ENCODE assay signal across 14 cellular contexts in genomic region chr15:95365615-95366107, GRCh38.
A peak's percentile ranks its signal among the peaks of the same experiment; 100 is the strongest.
DNase-seq lines count a peak whose midpoint lies in the region; ATAC-seq, FAIRE-seq and TF ChIP-seq lines count a peak whose summit lies in the region.
"Had no signal": no experiment of that assay in that cellular context is flagged by ENCODE, and none has a peak within 500 bp of the region (broad histone marks: within the 10 kb centered on the region; RNA-seq: fewer than 3 reads in every experiment).

No MANE protein-coding gene starts in this region.

- H3K27ac ChIP-seq in K562 (ENCODE audit: extremely low read depth, low read depth, low read length), result no peak overlapping the region
- peak overlapping the region in 1 of 2 donors; percentile 37 for H3K27ac ChIP-seq in right atrium auricular region

- H3K36me3 ChIP-seq in K562 (ENCODE audit: control insufficient read depth, insufficient read depth, low read length) (no peaks in the 10 kb centered on the region), right atrium auricular region (no peaks in the 10 kb centered on the region), HAP-1 (replicated peaks) (no peaks in the 10 kb centered on the region)

- TF ChIP-seq CTCF in K562 (IDR thresholded peaks at IDR 0.05 in 2 of 3, conservative IDR thresholded peaks at IDR 0.05 in 1 of 3; ENCODE audit: insufficient read depth in 2 of 3, low read depth in 1 of 3, low read length in 3 of 3) (no peak), right atrium auricular region (IDR thresholded peaks at IDR 0.05) (no peak)

- CTCF ChIA-PET in K562 (lab: Yijun Ruan, JAX; ENCODE audit: low intra/inter-chr PET ratio), result no interaction called here

- POLR2A ChIA-PET in K562 (lab: Yijun Ruan, JAX), result no interaction called here

- H3K4me1 ChIP-seq in K562 (replicated peaks in 1 of 2; ENCODE audit: control insufficient read depth in 2 of 2, insufficient read depth in 2 of 2, low read length in 2 of 2) (no peaks in the 10 kb centered on the region), right atrium auricular region (no peaks in the 10 kb centered on the region), HAP-1 (no peaks in the 10 kb centered on the region)

- no peak overlapping the region for H3K9ac ChIP-seq in K562 (ENCODE audit: insufficient read depth in 1 of 2, low read depth in 2 of 2, low read length in 2 of 2)

- H3K27me3 ChIP-seq in K562 (ENCODE audit: control insufficient read depth in 2 of 2, insufficient read depth in 2 of 2, low read length in 2 of 2) (no peaks in the 10 kb centered on the region), right atrium auricular region (no peaks in the 10 kb centered on the region), HAP-1 (ENCODE audit: low read depth) (no peaks in the 10 kb centered on the region)

- H3K4me3 ChIP-seq in K562 (no peak overlapping the region), right atrium auricular region (no peak overlapping the region), HAP-1 (no peak overlapping the region)

- H3K9me1 ChIP-seq in K562 (ENCODE audit: control insufficient read depth, insufficient read depth, low read length), result no peaks in the 10 kb centered on the region

- BruUV-seq in K562 (replicated peaks; lab: Mats Ljungman, UMichigan), result no TSS peak

- DNase-seq in MV-4-11 (lab: John Stamatoyannopoulos, UW), result peak; percentile 94
- peak in 1 of 4 experiments; percentile 6 for DNase-seq in K562 (ENCODE audit: extremely low read depth in 1 of 4, low spot score in 3 of 4)
- DNase-seq in right atrium auricular region (ENCODE audit: low spot score), result peak; percentile 59
- DNase-seq in sciatic nerve (ENCODE audit: low spot score), result no peak
- DNase-seq in NCI-H82 (lab: John Stamatoyannopoulos, UW), result no peak
- no peak for DNase-seq in NK-92 (lab: John Stamatoyannopoulos, UW; ENCODE audit: unreplicated experiment)
- no peak for DNase-seq in HAP-1 (ENCODE audit: low spot score in 2 of 2)
- no peak for DNase-seq in NCI-H1694 (lab: John Stamatoyannopoulos, UW)
- DNase-seq: activated CD4-positive, alpha-beta T cell treated with anti-CD3 and anti-CD28 coated beads, Interleukin-2, amount 50 U/mL, for 1 hour; CD4-positive, alpha-beta memory T cell; left colon; NCI-H187; substantia nigra; T-cell had no signal

- no peak for TF ChIP-seq EP300 in K562 (IDR thresholded peaks at IDR 0.05; ENCODE audit: low read length)

- no peaks in the 10 kb centered on the region for H4K20me1 ChIP-seq in K562 (replicated peaks; ENCODE audit: control insufficient read depth, insufficient read depth, low read length)

- H3K9me3 ChIP-seq in K562 (replicated peaks; ENCODE audit: control insufficient read depth, insufficient read depth, low read depth, low read length) (no peaks in the 10 kb centered on the region), right atrium auricular region (peaks cover 0 to 5% of the 10 kb centered on the region in 2 donors), HAP-1 (no peaks in the 10 kb centered on the region)

- FAIRE-seq in K562 (lab: Jason Lieb, UNC), result no peak

- no peak for TF ChIP-seq RAD21 in K562 (CRISPR knock-in tag; conservative IDR thresholded peaks at IDR 0.05 in 1 of 2, IDR thresholded peaks at IDR 0.05 in 1 of 2)

- ATAC-seq in K562, result no peak
- ATAC-seq in sciatic nerve, result peak; percentile 13
- ATAC-seq: left colon, T-cell had no signal

- no peak overlapping the region for H3K4me2 ChIP-seq in K562 (ENCODE audit: insufficient read depth, low read length)

- peak overlapping the region; percentile 57 for H2AFZ ChIP-seq in K562 (ENCODE audit: low read depth, low read length)

- no peak for TF ChIP-seq POLR2A in K562 (conservative IDR thresholded peaks at IDR 0.05)

- WGBS in K562 (ENCODE audit: insufficient coverage, low coverage, missing lambda C conversion rate), result 7% methylated on average over 11 of the region's 11 CpGs

- no peaks in the 10 kb centered on the region for H3K79me2 ChIP-seq in K562 (ENCODE audit: control insufficient read depth, insufficient read depth, low read length)

- in situ Hi-C loops in K562 (cut with MboI), result no loop called here
- in situ Hi-C loops in HAP-1 (cut with MboI; ENCODE audit: low sequenced_read_pairs), result no loop called here

- intact Hi-C loops in K562 (cut with micrococcal nuclease), result no loop called here
- intact Hi-C loops in sciatic nerve (cut with DNase I), result no loop called here

TF ChIP-seq in K562, 482 proteins besides CTCF, POLR2A, EP300 and RAD21 (continues in another document):
- TF ChIP-seq MAFG (tag; conservative IDR thresholded peaks at IDR 0.05) (0 out of 2 replicates have a peak, but pooled peaks have one; percentile 47), MEF2D (tag; conservative IDR thresholded peaks at IDR 0.05; ENCODE audit: low read depth) (no peak), GTF2A2 (tag; IDR thresholded peaks at IDR 0.05) (no peak), MYNN (IDR thresholded peaks at IDR 0.05) (no peak), MYNN (CRISPR knock-in tag; IDR thresholded peaks at IDR 0.05) (no peak), ZBED1 (IDR thresholded peaks at IDR 0.05) (no peak), ZFX (CRISPR knock-in tag; IDR thresholded peaks at IDR 0.05) (peak; percentile 89), SP2 (IDR thresholded peaks at IDR 0.05; ENCODE audit: extremely low read depth, low read depth, low read length, poor library complexity, severe bottlenecking) (no peak), NFE2 (IDR thresholded peaks at IDR 0.05; ENCODE audit: low read depth) (no peak), ID3 (CRISPR knock-in tag; IDR thresholded peaks at IDR 0.05) (no peak), ID3 (tag; IDR thresholded peaks at IDR 0.05) (no peak), ZNF518B (CRISPR knock-in tag; IDR thresholded peaks at IDR 0.05) (no peak), ZSCAN32 (CRISPR knock-in tag; IDR thresholded peaks at IDR 0.05) (no peak), HEY1 (CRISPR knock-in tag; IDR thresholded peaks at IDR 0.05; ENCODE audit: borderline replicate concordance) (no peak), BCL6 (CRISPR knock-in tag; IDR thresholded peaks at IDR 0.05) (no peak), ZNF695 (CRISPR knock-in tag; IDR thresholded peaks at IDR 0.05) (no peak)

Comparison
In these comparisons a context has a peak if more than half of its experiments do, and no peak if none do; other contexts are left out.
1. DNase-seq: peak in MV-4-11 (single experiment) and right atrium auricular region (single experiment); none in sciatic nerve (single experiment), NCI-H82 (single experiment), NK-92 (single experiment), HAP-1 (0 of 2) and NCI-H1694 (single experiment).